In the genomic region with DNA sequence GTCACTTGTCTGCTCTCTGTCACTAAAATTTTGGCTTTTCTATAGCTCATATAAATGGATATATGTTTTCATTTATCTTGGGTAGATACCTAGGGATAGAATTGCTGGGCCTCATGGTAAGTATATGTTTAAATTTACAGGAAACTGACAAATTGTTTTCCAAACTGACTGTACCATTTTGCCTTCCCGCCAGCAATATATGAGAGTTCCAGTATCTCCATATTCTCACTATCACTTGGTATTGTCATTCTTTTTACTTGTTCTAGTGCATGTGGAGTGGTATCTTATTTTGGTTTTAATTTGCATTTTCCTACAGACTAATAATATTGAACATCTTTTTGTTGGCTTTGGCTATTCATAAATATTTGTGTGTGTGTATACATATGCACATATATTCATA, we compare ENCODE assay signal across 22 cellular contexts.
DNase-seq lines count a peak whose midpoint lies in the region; ATAC-seq, FAIRE-seq and TF ChIP-seq lines count a peak whose summit lies in the region.
"Had no signal": no experiment of that assay in that cellular context is flagged by ENCODE, and none has a peak within 500 bp of the region (broad histone marks: within the 10 kb centered on the region; RNA-seq: fewer than 3 reads in every experiment).

No MANE protein-coding gene starts in this region.

- H3K4me1 Mint-ChIP-seq in stimulated activated effector memory CD8-positive, alpha-beta T cell treated with anti-CD3 and anti-CD28 coated beads, Interleukin-12 subunit alpha, Interleukin-12 subunit beta, amount 100 ng/mL, for 72 hours: no peaks in the 10 kb centered on the region
- H3K4me1 Mint-ChIP-seq: B cell had no signal

- no peaks in the 10 kb centered on the region for H3K9me1 ChIP-seq in K562 (ENCODE audit: control insufficient read depth, insufficient read depth, low read length)

- TF ChIP-seq CTCF in K562 (IDR thresholded peaks at IDR 0.05 in 2 of 3, conservative IDR thresholded peaks at IDR 0.05 in 1 of 3; ENCODE audit: insufficient read depth in 2 of 3, low read depth in 1 of 3, low read length in 3 of 3): no peak
- TF ChIP-seq CTCF in osteoblast (IDR thresholded peaks at IDR 0.05; ENCODE audit: extremely low read depth, low read depth, low read length): no peak

- H4K20me1 ChIP-seq in K562 (replicated peaks; ENCODE audit: control insufficient read depth, insufficient read depth, low read length): no peaks in the 10 kb centered on the region
- peaks cover 3% of the 10 kb centered on the region for H4K20me1 ChIP-seq in osteoblast (ENCODE audit: insufficient read depth, low read length)

- no peak overlapping the region for H2AFZ ChIP-seq in K562 (ENCODE audit: low read depth, low read length)
- no peak overlapping the region for H2AFZ ChIP-seq in osteoblast (ENCODE audit: low read length)

- H3K4me1 ChIP-seq in K562 (replicated peaks in 1 of 2; ENCODE audit: control insufficient read depth in 2 of 2, insufficient read depth in 2 of 2, low read length in 2 of 2) (no peaks in the 10 kb centered on the region), osteoblast (ENCODE audit: insufficient read depth, low read length) (no peaks in the 10 kb centered on the region)

- WGBS in K562 (ENCODE audit: insufficient coverage, low coverage, missing lambda C conversion rate): 100% methylated on average over 1 of the region's 1 CpG

- H3K27me3 ChIP-seq in K562 (ENCODE audit: control insufficient read depth in 2 of 2, insufficient read depth in 2 of 2, low read length in 2 of 2) (no peaks in the 10 kb centered on the region), osteoblast (ENCODE audit: insufficient read depth, low read length) (no peaks in the 10 kb centered on the region)
- H3K27me3 ChIP-seq: BLaER1 treated with 17β-estradiol and CSF1 and Interleukin-3, amounts not matched to agents 10 nM and 100 nM had no signal

- no TSS peak for BruUV-seq in K562 (replicated peaks; lab: Mats Ljungman, UMichigan)

- no peak overlapping the region for H3K9ac ChIP-seq in K562 (ENCODE audit: insufficient read depth in 1 of 2, low read depth in 2 of 2, low read length in 2 of 2)
- H3K9ac ChIP-seq: BLaER1 treated with 17β-estradiol and CSF1 and Interleukin-3, amounts not matched to agents 10 nM and 100 nM had no signal

- no peaks in the 10 kb centered on the region for H3K36me3 ChIP-seq in K562 (ENCODE audit: control insufficient read depth, insufficient read depth, low read length)
- H3K36me3 ChIP-seq in osteoblast (ENCODE audit: insufficient read depth, low read length): no peaks in the 10 kb centered on the region

- no peak for TF ChIP-seq RAD21 in K562 (CRISPR knock-in tag; conservative IDR thresholded peaks at IDR 0.05 in 1 of 2, IDR thresholded peaks at IDR 0.05 in 1 of 2)

- POLR2A ChIA-PET in K562 (lab: Yijun Ruan, JAX): no interaction called here

- H3K79me2 ChIP-seq in K562 (ENCODE audit: control insufficient read depth, insufficient read depth, low read length): peaks cover 23% of the 10 kb centered on the region; the same call in 2 of the 3 replicates
- H3K79me2 ChIP-seq in osteoblast (ENCODE audit: insufficient read depth, low read length): no peaks in the 10 kb centered on the region

- no peaks in the 10 kb centered on the region for H3K9me3 Mint-ChIP-seq in stimulated activated effector memory CD8-positive, alpha-beta T cell treated with anti-CD3 and anti-CD28 coated beads, Interleukin-12 subunit alpha, Interleukin-12 subunit beta, amount 100 ng/mL, for 72 hours

- DNase-seq in GM12892 (ENCODE audit: insufficient read length): no peak
- DNase-seq in K562 (ENCODE audit: extremely low read depth in 1 of 4, low spot score in 3 of 4): no peak
- peak; percentile 53 for DNase-seq in osteoblast (ENCODE audit: insufficient read length, low spot score, missing footprints)
- DNase-seq in stimulated activated effector memory CD8-positive, alpha-beta T cell treated with anti-CD3 and anti-CD28 coated beads, Interleukin-12 subunit alpha, Interleukin-12 subunit beta, amount 100 ng/mL, for 72 hours (ENCODE audit: low spot score in 2 of 2): no peak
- DNase-seq in NCI-H146 (lab: John Stamatoyannopoulos, UW): no peak
- DNase-seq: AML-193; CD4-positive, alpha-beta T cell; CD8-positive, alpha-beta memory T cell; COR-L47; DMS 273 treated with DMSO at 0.1 percent for 48 hours; DMS153; DMS53; DMS79; DND-41; EL; GDM1 had no signal

- H3K4me3 ChIP-seq in K562 (no peak overlapping the region), osteoblast (ENCODE audit: insufficient read depth, low read length) (no peak overlapping the region)
- H3K4me3 ChIP-seq: A549; BLaER1 treated with 17β-estradiol and CSF1 and Interleukin-3, amounts not matched to agents 10 nM and 100 nM; GM12878 had no signal

- H3K36me3 Mint-ChIP-seq in stimulated activated effector memory CD8-positive, alpha-beta T cell treated with anti-CD3 and anti-CD28 coated beads, Interleukin-12 subunit alpha, Interleukin-12 subunit beta, amount 100 ng/mL, for 72 hours: no peaks in the 10 kb centered on the region

- no peak overlapping the region for H3K4me3 Mint-ChIP-seq in stimulated activated effector memory CD8-positive, alpha-beta T cell treated with anti-CD3 and anti-CD28 coated beads, Interleukin-12 subunit alpha, Interleukin-12 subunit beta, amount 100 ng/mL, for 72 hours
- H3K4me3 Mint-ChIP-seq: B cell; CD4-positive, alpha-beta T cell; CD8-positive, alpha-beta memory T cell had no signal

- H3K9me3 ChIP-seq in K562 (replicated peaks; ENCODE audit: control insufficient read depth, insufficient read depth, low read depth, low read length): no peaks in the 10 kb centered on the region
- H3K9me3 ChIP-seq in osteoblast (ENCODE audit: low read depth, low read length): peaks cover 1% of the 10 kb centered on the region

- in situ Hi-C loops in K562 (cut with MboI): no loop called here

- no peak for TF ChIP-seq EP300 in K562 (IDR thresholded peaks at IDR 0.05; ENCODE audit: low read length)

- TF ChIP-seq POLR2A in GM12892 (IDR thresholded peaks at IDR 0.05; ENCODE audit: low read depth, low read length): no peak
- no peak for TF ChIP-seq POLR2A in K562 (conservative IDR thresholded peaks at IDR 0.05)

- FAIRE-seq in GM12892 (lab: Jason Lieb, UNC): peak; percentile 67
- no peak for FAIRE-seq in K562 (lab: Jason Lieb, UNC)
- FAIRE-seq: A549, GM12878 had no signal

- H3K27ac Mint-ChIP-seq in stimulated activated effector memory CD8-positive, alpha-beta T cell treated with anti-CD3 and anti-CD28 coated beads, Interleukin-12 subunit alpha, Interleukin-12 subunit beta, amount 100 ng/mL, for 72 hours: no peak overlapping the region
- H3K27ac Mint-ChIP-seq: B cell; CD4-positive, alpha-beta T cell; CD8-positive, alpha-beta memory T cell had no signal

- intact Hi-C loops in K562 (cut with micrococcal nuclease): no loop called here

- no peak for ATAC-seq in K562
- no peak for ATAC-seq in stimulated activated effector memory CD8-positive, alpha-beta T cell treated with anti-CD3 and anti-CD28 coated beads, Interleukin-12 subunit alpha, Interleukin-12 subunit beta, amount 100 ng/mL, for 72 hours
- ATAC-seq: A549, GM12878 had no signal

- H3K27ac ChIP-seq in K562 (ENCODE audit: extremely low read depth, low read depth, low read length): no peak overlapping the region
- H3K27ac ChIP-seq in osteoblast (ENCODE audit: low read depth, low read length): no peak overlapping the region
- H3K27ac ChIP-seq: 22Rv1; A549; BLaER1 treated with 17β-estradiol and CSF1 and Interleukin-3, amounts not matched to agents 10 nM and 100 nM; C4-2B had no signal

- CTCF ChIA-PET in K562 (lab: Yijun Ruan, JAX; ENCODE audit: low intra/inter-chr PET ratio): no interaction called here

- H3K4me2 ChIP-seq in K562 (ENCODE audit: insufficient read depth, low read length) (no peak overlapping the region), osteoblast (ENCODE audit: insufficient read depth, low read length) (no peak overlapping the region)
- H3K4me2 ChIP-seq: A549; BLaER1 treated with 17β-estradiol and CSF1 and Interleukin-3, amounts not matched to agents 10 nM and 100 nM had no signal

TF ChIP-seq in K562, 482 proteins besides CTCF, POLR2A, EP300 and RAD21 (continues in another document):
- TF ChIP-seq CHD1 (IDR thresholded peaks at IDR 0.05; ENCODE audit: low read length) (no peak), CBX3 (IDR thresholded peaks at IDR 0.05; ENCODE audit: borderline replicate concordance in 1 of 2, low read length in 2 of 2) (no peak), ZNF444 (CRISPR knock-in tag; IDR thresholded peaks at IDR 0.05) (no peak), TAF1 (IDR thresholded peaks at IDR 0.05; ENCODE audit: control insufficient read depth, extremely low read depth, insufficient read depth, low read length, severe bottlenecking) (no peak), PTRF (tag; IDR thresholded peaks at IDR 0.05) (no peak)
- TF ChIP-seq, protein P1, sequence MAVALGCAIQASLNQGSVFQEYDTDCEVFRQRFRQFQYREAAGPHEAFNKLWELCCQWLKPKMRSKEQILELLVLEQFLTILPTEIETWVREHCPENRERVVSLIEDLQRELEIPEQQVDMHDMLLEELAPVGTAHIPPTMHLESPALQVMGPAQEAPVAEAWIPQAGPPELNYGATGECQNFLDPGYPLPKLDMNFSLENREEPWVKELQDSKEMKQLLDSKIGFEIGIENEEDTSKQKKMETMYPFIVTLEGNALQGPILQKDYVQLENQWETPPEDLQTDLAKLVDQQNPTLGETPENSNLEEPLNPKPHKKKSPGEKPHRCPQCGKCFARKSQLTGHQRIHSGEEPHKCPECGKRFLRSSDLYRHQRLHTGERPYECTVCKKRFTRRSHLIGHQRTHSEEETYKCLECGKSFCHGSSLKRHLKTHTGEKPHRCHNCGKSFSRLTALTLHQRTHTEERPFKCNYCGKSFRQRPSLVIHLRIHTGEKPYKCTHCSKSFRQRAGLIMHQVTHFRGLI (CRISPR knock-in tag; IDR thresholded peaks at IDR 0.05): no peak
- TF ChIP-seq, protein P2, sequence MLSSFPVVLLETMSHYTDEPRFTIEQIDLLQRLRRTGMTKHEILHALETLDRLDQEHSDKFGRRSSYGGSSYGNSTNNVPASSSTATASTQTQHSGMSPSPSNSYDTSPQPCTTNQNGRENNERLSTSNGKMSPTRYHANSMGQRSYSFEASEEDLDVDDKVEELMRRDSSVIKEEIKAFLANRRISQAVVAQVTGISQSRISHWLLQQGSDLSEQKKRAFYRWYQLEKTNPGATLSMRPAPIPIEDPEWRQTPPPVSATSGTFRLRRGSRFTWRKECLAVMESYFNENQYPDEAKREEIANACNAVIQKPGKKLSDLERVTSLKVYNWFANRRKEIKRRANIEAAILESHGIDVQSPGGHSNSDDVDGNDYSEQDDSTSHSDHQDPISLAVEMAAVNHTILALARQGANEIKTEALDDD (IDR thresholded peaks at IDR 0.05): no peak
- TF ChIP-seq, protein P3, sequence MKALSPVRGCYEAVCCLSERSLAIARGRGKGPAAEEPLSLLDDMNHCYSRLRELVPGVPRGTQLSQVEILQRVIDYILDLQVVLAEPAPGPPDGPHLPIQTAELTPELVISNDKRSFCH (CRISPR knock-in tag; IDR thresholded peaks at IDR 0.05): no peak
- TF ChIP-seq, protein P3 (tag; IDR thresholded peaks at IDR 0.05): no peak
